19 cellular contexts compared by ENCODE assay signal in the genomic region with DNA sequence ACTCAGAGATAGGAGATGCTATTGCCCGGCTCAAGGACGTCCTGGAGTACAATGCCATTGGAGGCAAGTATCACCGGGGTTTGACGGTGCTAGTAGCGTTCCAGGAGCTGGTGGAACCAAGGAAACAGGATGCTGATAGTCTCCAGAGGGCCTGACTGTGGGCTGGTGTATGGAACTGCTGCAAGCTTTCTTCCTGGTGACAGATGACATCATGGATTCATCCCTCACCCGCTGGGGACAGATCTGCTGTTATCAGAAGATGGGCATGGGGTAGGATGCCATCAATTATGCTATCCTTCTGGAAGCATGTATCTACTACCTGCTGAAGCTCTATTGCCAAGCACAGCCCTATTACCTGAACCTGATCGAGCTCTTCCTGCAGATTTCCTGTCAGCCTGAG. TPM values are rescaled to one million over a fixed set of nuclear protein-coding genes. Genes with fewer than 3 reads are reported as not detected.
DNase-seq lines count a peak whose midpoint lies in the region; ATAC-seq, FAIRE-seq and TF ChIP-seq lines count a peak whose summit lies in the region.
"Had no signal": no experiment of that assay in that cellular context is flagged by ENCODE, and none has a peak within 500 bp of the region (broad histone marks: within the 10 kb centered on the region; RNA-seq: fewer than 3 reads in every experiment).

No MANE protein-coding gene starts in this region.

- no peaks in the 10 kb centered on the region for H3K9me3 ChIP-seq in A549
- H3K9me3 ChIP-seq in BE2C = no peaks in the 10 kb centered on the region

- DNase-seq in A549 (ENCODE audit: low read depth in 1 of 2, low spot score in 1 of 2) (no peak), BE2C (peak; percentile 34), SK-MEL-5 (ENCODE audit: low read depth, low spot score) (peak; percentile 64), osteocyte (ENCODE audit: extremely low spot score, unreplicated experiment) (peak; percentile 62), NK-92 (lab: John Stamatoyannopoulos, UW; ENCODE audit: unreplicated experiment) (no peak), head of caudate nucleus (no peak)
- DNase-seq: AML-193; C1 segment of cervical spinal cord; Calu3; CD4-positive, alpha-beta T cell; DMS153; DND-41; GDM1; GM23248; H7 had no signal

- POLR2A ChIA-PET in A549 (lab: Yijun Ruan, JAX) = interaction anchor here (1.0 kb wide), 1 partner anchor 21 kb away, joined by 7 read pairs; no protein-coding TSS in a partner anchor

- WGBS in A549 (ENCODE audit: missing lambda C conversion rate) = 91% methylated on average over 7 of the region's 7 CpGs

- CTCF ChIA-PET in A549 (lab: Yijun Ruan, JAX) = interaction anchor here (0.7 to 1.4 kb wide), 4 partner anchors 14 to 49 kb away, joined by 3 to 4 read pairs (median 4); partner anchors contain the start of gene BCL2A1

- no peaks in the 10 kb centered on the region for H3K36me3 Mint-ChIP-seq in osteocyte (ENCODE audit: unreplicated experiment)

- H3K27ac Mint-ChIP-seq in osteocyte (ENCODE audit: unreplicated experiment) = no peak overlapping the region
- H3K27ac Mint-ChIP-seq: CD4-positive, alpha-beta T cell; IgD-negative memory B cell had no signal

- no peak for TF ChIP-seq EP300 in A549 (IDR thresholded peaks at IDR 0.05)

- ATAC-seq in A549 = peak; percentile 10 to 37; a peak in 1 of 6 replicates
- no peak for ATAC-seq in esophagus mucosa

- no peak for TF ChIP-seq POLR2A in A549 (IDR thresholded peaks at IDR 0.05; ENCODE audit: low read length)

- no peak for FAIRE-seq in A549 (lab: Jason Lieb, UNC)

- H3K4me3 ChIP-seq in A549 = no peak overlapping the region
- no peak overlapping the region for H3K4me3 ChIP-seq in BE2C (ENCODE audit: low read depth, low read length)
- H3K4me3 ChIP-seq: GM23248 had no signal

- no peaks in the 10 kb centered on the region for H3K9me3 Mint-ChIP-seq in osteocyte (ENCODE audit: unreplicated experiment)
- H3K9me3 Mint-ChIP-seq: CD4-positive, alpha-beta T cell; IgD-negative memory B cell had no signal

- no peak for TF ChIP-seq RAD21 in A549 (conservative IDR thresholded peaks at IDR 0.05 in 1 of 2, IDR thresholded peaks at IDR 0.05 in 1 of 2)

- H3K4me3 Mint-ChIP-seq in osteocyte (ENCODE audit: unreplicated experiment) = no peak overlapping the region
- H3K4me3 Mint-ChIP-seq: CD4-positive, alpha-beta T cell; IgD-negative memory B cell had no signal

- in situ Hi-C loops in SK-MEL-5 (cut with HindIII; ENCODE audit: low pct_unique_long_range_greater_than_20kb, low sequenced_read_pairs) = no loop called here

- peak overlapping the region; percentile 57 to 65; a peak in 5 of 6 replicates for H3K27ac ChIP-seq in A549
- H3K27ac ChIP-seq: GM23248, KMS-11 had no signal

- H3K27me3 ChIP-seq in BE2C = no peaks in the 10 kb centered on the region

- no peaks in the 10 kb centered on the region for H3K27me3 Mint-ChIP-seq in osteocyte (ENCODE audit: unreplicated experiment)
- H3K27me3 Mint-ChIP-seq: IgD-negative memory B cell had no signal

- H3K36me3 ChIP-seq in BE2C = no peaks in the 10 kb centered on the region

- H3K4me2 ChIP-seq in A549 = peak overlapping the region; percentile 69; the same call in 1 of the 3 replicates
- H3K4me2 ChIP-seq: KMS-11 had no signal

- intact Hi-C loops in head of caudate nucleus (cut with DNase I) = no loop called here

- H3K4me1 Mint-ChIP-seq in osteocyte (ENCODE audit: unreplicated experiment) = peaks cover 13% of the 10 kb centered on the region

- H3K4me1 ChIP-seq in A549 (peaks cover 42% of the 10 kb centered on the region), BE2C (no peaks in the 10 kb centered on the region)

- TF ChIP-seq CTCF in A549 (IDR thresholded peaks at IDR 0.05) = no peak
- TF ChIP-seq CTCF in BE2C (IDR thresholded peaks at IDR 0.05; ENCODE audit: low read depth, low read length) = no peak; the same call in 1 of the 2 replicates
- no peak for TF ChIP-seq CTCF in osteocyte (IDR thresholded peaks at IDR 0.05)

TF ChIP-seq in A549, 52 proteins besides CTCF, POLR2A, EP300 and RAD21:
- TF ChIP-seq NPAS2 (CRISPR knock-in tag; IDR thresholded peaks at IDR 0.05; ENCODE audit: borderline replicate concordance) (no peak), ZSCAN20 (CRISPR knock-in tag; IDR thresholded peaks at IDR 0.05) (no peak), RFX5 (IDR thresholded peaks at IDR 0.05) (peak; percentile 94), CHD2 (IDR thresholded peaks at IDR 0.05; ENCODE audit: low read length, partially characterized antibody) (no peak), SMC3 (IDR thresholded peaks at IDR 0.05) (no peak), CEBPB (IDR thresholded peaks at IDR 0.05) (no peak)

RNA-seq across cellular contexts. Expression of gene BCL2A1, which starts 26.4 kb away (rescaled TPM):
- polyA plus RNA-seq in A549 (2011; rRNA removed) (14.5 and 20.1 TPM in 2 replicates), A549 (2017; fragmentation: RNase III; extraction: RNeasy Plus Mini Kit Qiagen cat#74134 plus additional on column Dnase treatment) (14.0 to 31.3 TPM (median 19.6 TPM) in 3 replicates)
- polyA plus RNA-seq in A549 (2012; cell fraction: cytosol; rRNA removed) = 21.5 and 23.6 TPM in 2 replicates
- 7.1 and 9.2 TPM in 2 replicates for polyA plus RNA-seq in A549 (2012; cell fraction: nucleus; rRNA removed)
- 4.5 and 6.2 TPM in 2 replicates for polyA minus RNA-seq in A549 (2011; rRNA and poly(A)+ RNA removed)
- not detected for polyA plus RNA-seq in BE2C (2012; ENCODE audit: insufficient read depth, insufficient read length, low read depth)
- total RNA-seq in SK-MEL-5 (2014; rRNA removed; shearing (Covaris generic)) = 102 and 105 TPM in 2 replicates
- polyA plus RNA-seq in SK-MEL-5 (2015; cell fraction: cytosol; rRNA removed) = 32.5 and 40.7 TPM in 2 replicates
- 13.8 and 19.8 TPM in 2 replicates for polyA plus RNA-seq in SK-MEL-5 (2015; cell fraction: nucleus; rRNA removed)
- total RNA-seq in osteocyte (not detected in 2 replicates), esophagus mucosa (not detected)
- total RNA-seq: A673, Calu3, GM23248, H7 had no signal

RNA-seq across cellular contexts. Expression of gene MTHFS, which starts 47.8 kb away (rescaled TPM):
- polyA plus RNA-seq in A549 (2011; rRNA removed) = 125 and 158 TPM in 2 replicates
- polyA plus RNA-seq in A549 (2012; cell fraction: cytosol; rRNA removed) = 135 and 141 TPM in 2 replicates
- 41.1 and 54.7 TPM in 2 replicates for polyA plus RNA-seq in A549 (2012; cell fraction: nucleus; rRNA removed)
- polyA plus RNA-seq in A549 (2017; fragmentation: RNase III; extraction: RNeasy Plus Mini Kit Qiagen cat#74134 plus additional on column Dnase treatment) = 102 to 115 TPM (median 107 TPM) in 3 replicates
- 17.6 and 19.3 TPM in 2 replicates for polyA minus RNA-seq in A549 (2011; rRNA and poly(A)+ RNA removed)
- polyA plus RNA-seq in BE2C (2012; ENCODE audit: insufficient read depth, insufficient read length, low read depth) = 94.9 TPM
- total RNA-seq in SK-MEL-5 (2014; rRNA removed; shearing (Covaris generic)) = 76.4 and 89.9 TPM in 2 replicates
- 46.6 and 66.1 TPM in 2 replicates for polyA plus RNA-seq in SK-MEL-5 (2015; cell fraction: cytosol; rRNA removed)
- 6.7 and 15.1 TPM in 2 replicates for polyA plus RNA-seq in SK-MEL-5 (2015; cell fraction: nucleus; rRNA removed)
- total RNA-seq in osteocyte = 12.0 and 12.2 TPM in 2 replicates
- 16.0 TPM for total RNA-seq in esophagus mucosa

Comparison
In these comparisons a context has a peak if more than half of its experiments do, and no peak if none do; other contexts are left out.
1. DNase-seq: peak in BE2C (single experiment), SK-MEL-5 (single experiment) and osteocyte (single experiment); none in A549 (0 of 2), NK-92 (single experiment) and head of caudate nucleus (0 of 42).
2. RNA of gene BCL2A1, which starts 26.4 kb away (total RNA-seq): 102 to 105 TPM in SK-MEL-5; not detected in esophagus mucosa (single experiment) and not detected in osteocyte; every median in the first group is over 10 times any median in the second.